ENCODE assay signal across 16 cellular contexts in the genomic region with DNA sequence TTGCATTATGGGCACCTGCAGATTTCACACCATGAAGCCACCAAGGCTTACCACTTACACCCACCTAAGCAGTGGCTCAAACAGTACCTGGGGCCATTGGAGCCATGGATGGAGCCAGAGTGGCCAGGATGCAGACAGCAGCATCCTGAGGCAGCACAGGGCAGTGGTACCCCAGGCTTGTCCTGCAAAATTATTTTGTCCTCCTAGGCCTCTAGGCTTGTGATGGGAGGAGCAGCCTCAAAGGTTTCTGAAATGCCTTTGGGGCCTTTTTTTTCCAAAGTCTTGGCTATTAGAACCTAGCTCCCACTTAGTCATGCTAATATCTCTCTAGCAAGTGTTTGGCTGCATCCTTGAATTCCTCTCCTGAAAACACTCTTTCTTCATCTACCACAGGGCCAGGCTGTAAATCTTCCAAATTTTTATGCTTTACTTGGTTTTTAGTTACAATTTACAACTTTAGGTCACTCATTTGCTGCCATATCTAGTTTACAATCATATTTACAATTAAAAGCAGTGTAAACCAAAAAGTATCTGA. TPM values are rescaled to one million over a fixed set of nuclear protein-coding genes. Genes with fewer than 3 reads are reported as not detected.
A peak's percentile ranks its signal among the peaks of the same experiment; 100 is the strongest.
DNase-seq lines count a peak whose midpoint lies in the region; ATAC-seq and TF ChIP-seq lines count a peak whose summit lies in the region.
"Had no signal": no experiment of that assay in that cellular context is flagged by ENCODE, and none has a peak within 500 bp of the region (broad histone marks: within the 10 kb centered on the region; RNA-seq: fewer than 3 reads in every experiment).

No MANE protein-coding gene starts in this region.

- H3K27ac ChIP-seq in HEK293 (ENCODE audit: extremely low read depth, low read depth, low read length), result no peak overlapping the region
- peak overlapping the region; percentile 96; the same call in 1 of the 2 replicates for H3K27ac ChIP-seq in VCaP
- no peak overlapping the region for H3K27ac ChIP-seq in neuronal stem cell (replicated peaks; ENCODE audit: low read length)
- H3K27ac ChIP-seq: BLaER1 treated with 17β-estradiol and CSF1 and Interleukin-3, amounts not matched to agents 10 nM and 100 nM; KMS-11 had no signal

- POLR2A ChIA-PET in HEK293 (lab: Yijun Ruan, JAX), result no interaction called here

- TF ChIP-seq CTCF in HEK293 (tag by site-specific recombination; IDR thresholded peaks at IDR 0.05) (no peak), VCaP (conservative IDR thresholded peaks at IDR 0.05) (no peak)

- CTCF ChIA-PET in HEK293 (lab: Yijun Ruan, JAX), result interaction anchor here (0.6 kb wide), 1 partner anchor 185 kb away, joined by 3 read pairs; no protein-coding TSS in a partner anchor

- no peak overlapping the region for H3K23ac ChIP-seq in neuronal stem cell (ENCODE audit: low read depth, low read length, poor library complexity)

- no peaks in the 10 kb centered on the region for H3K27me3 ChIP-seq in neuronal stem cell (ENCODE audit: control insufficient read depth in 3 of 3, insufficient read depth in 3 of 3, low read depth in 1 of 3, low read length in 3 of 3)
- H3K27me3 ChIP-seq: BLaER1 treated with 17β-estradiol and CSF1 and Interleukin-3, amounts not matched to agents 10 nM and 100 nM had no signal

- H4K8ac ChIP-seq in neuronal stem cell (ENCODE audit: low read depth, low read length), result no peak overlapping the region

- no peak overlapping the region for H2BK5ac ChIP-seq in neuronal stem cell (ENCODE audit: low read length)

- no peaks in the 10 kb centered on the region for H3K36me3 ChIP-seq in HEK293 (ENCODE audit: control insufficient read depth in 2 of 2, insufficient read depth in 1 of 2, low read length in 2 of 2)
- no peaks in the 10 kb centered on the region for H3K36me3 ChIP-seq in neuronal stem cell (replicated peaks in 1 of 2; ENCODE audit: control insufficient read depth in 2 of 2, insufficient read depth in 2 of 2, low read length in 2 of 2)

- no peaks in the 10 kb centered on the region; the same call in 1 of the 2 replicates for H3K4me1 ChIP-seq in HEK293 (ENCODE audit: control insufficient read depth, insufficient read depth, low read length)
- peaks cover 0 to 5% of the 10 kb centered on the region in 2 donors for H3K4me1 ChIP-seq in neuronal stem cell (ENCODE audit: control insufficient read depth in 2 of 2, insufficient read depth in 1 of 2, low read depth in 1 of 2, low read length in 2 of 2)

- peak overlapping the region; percentile 27 for H3K18ac ChIP-seq in neuronal stem cell (ENCODE audit: low read length)

- no peak overlapping the region for H2AFZ ChIP-seq in neuronal stem cell (ENCODE audit: low read length)

- H3K4ac ChIP-seq in neuronal stem cell (ENCODE audit: low read length), result no peak overlapping the region

- no peak overlapping the region for H2BK15ac ChIP-seq in neuronal stem cell (ENCODE audit: low read length)

- H3K9ac ChIP-seq in neuronal stem cell (ENCODE audit: low read depth, low read length, poor library complexity), result no peak overlapping the region
- H3K9ac ChIP-seq: BLaER1 treated with 17β-estradiol and CSF1 and Interleukin-3, amounts not matched to agents 10 nM and 100 nM; KMS-11 had no signal

- no peaks in the 10 kb centered on the region for H3K79me1 ChIP-seq in neuronal stem cell (ENCODE audit: low read depth, low read length)

- no peak overlapping the region for H4K91ac ChIP-seq in neuronal stem cell (ENCODE audit: low read depth, low read length, poor library complexity)

- no peak overlapping the region for H3K14ac ChIP-seq in neuronal stem cell (ENCODE audit: low read length)

- H2AK5ac ChIP-seq in neuronal stem cell (ENCODE audit: low read depth, low read length), result no peak overlapping the region

- H3K9me3 ChIP-seq in HEK293 (ENCODE audit: control insufficient read depth, insufficient read depth, low read depth, low read length), result no peaks in the 10 kb centered on the region
- H3K9me3 ChIP-seq in neuronal stem cell (replicated peaks in 1 of 2; ENCODE audit: control insufficient read depth in 2 of 2, insufficient read depth in 1 of 2, low read depth in 1 of 2, low read length in 2 of 2), result peaks cover 3% of the 10 kb centered on the region in 2 donors

- no peak overlapping the region for H2BK12ac ChIP-seq in neuronal stem cell (ENCODE audit: low read length)

- no peak overlapping the region for H2BK120ac ChIP-seq in neuronal stem cell (ENCODE audit: low read depth, low read length)

- ATAC-seq in GM21529 (IDR thresholded peaks at IDR 0.05; ENCODE audit: unreplicated experiment), result no peak
- ATAC-seq in HG03039 (IDR thresholded peaks at IDR 0.05; ENCODE audit: unreplicated experiment), result no peak
- ATAC-seq: HCT116 had no signal

- DNase-seq in EH (ENCODE audit: low read depth), result peak; percentile 39
- no peak for DNase-seq in neuronal stem cell (ENCODE audit: low spot score)
- no peak for DNase-seq in GM19240 (ENCODE audit: insufficient read length, low spot score)
- DNase-seq: AML-193; CD4-positive, CD25-positive, alpha-beta regulatory T cell; DMS 273 treated with DMSO at 0.1 percent for 48 hours; DMS79; EL had no signal

- H3K4me2 ChIP-seq in neuronal stem cell (ENCODE audit: insufficient read depth, low read length, poor library complexity, severe bottlenecking), result no peak overlapping the region
- H3K4me2 ChIP-seq: BLaER1 treated with 17β-estradiol and CSF1 and Interleukin-3, amounts not matched to agents 10 nM and 100 nM; KMS-11 had no signal

- H3K4me3 ChIP-seq in HEK293 (ENCODE audit: low read depth, low read length) (no peak overlapping the region), neuronal stem cell (ENCODE audit: low read length in 2 of 2) (peak overlapping the region in 1 of 2 donors; percentile 48)
- H3K4me3 ChIP-seq: BLaER1 treated with 17β-estradiol and CSF1 and Interleukin-3, amounts not matched to agents 10 nM and 100 nM had no signal

TF ChIP-seq in HEK293, 187 proteins besides CTCF, POLR2A, EP300 and RAD21:
- TF ChIP-seq GFI1B (tag by site-specific recombination; IDR thresholded peaks at IDR 0.05) (no peak), SETDB1 (IDR thresholded peaks at IDR 0.05; ENCODE audit: insufficient read length, low read length) (peak; percentile 85), ZNF677 (tag by site-specific recombination; IDR thresholded peaks at IDR 0.05) (no peak), ZBTB21 (tag by site-specific recombination; IDR thresholded peaks at IDR 0.05) (no peak), ZNF132 (tag by site-specific recombination; IDR thresholded peaks at IDR 0.05; ENCODE audit: borderline replicate concordance) (no peak), TRIM28 (IDR thresholded peaks at IDR 0.05; ENCODE audit: borderline replicate concordance, low read length) (peak; percentile 21; the same call in 1 of the 2 replicates), GLI2 (tag by site-specific recombination; IDR thresholded peaks at IDR 0.05; ENCODE audit: borderline replicate concordance, low read depth) (no peak), ZNF585B (tag by site-specific recombination; IDR thresholded peaks at IDR 0.05) (peak; percentile 84), ZNF596 (tag by site-specific recombination; IDR thresholded peaks at IDR 0.05) (no peak), ZSCAN16 (tag by site-specific recombination; IDR thresholded peaks at IDR 0.05) (no peak), ZEB2 (tag by site-specific recombination; IDR thresholded peaks at IDR 0.05) (no peak), ZNF366 (tag by site-specific recombination; conservative IDR thresholded peaks at IDR 0.05) (no peak), ZNF521 (tag by site-specific recombination; IDR thresholded peaks at IDR 0.05) (no peak), ZNF302 (tag by site-specific recombination; IDR thresholded peaks at IDR 0.05; ENCODE audit: low read depth) (no peak)

RNA-seq across cellular contexts. Expression of a gene that starts 15.7 kb away (rescaled TPM):
- polyA plus RNA-seq in neuronal stem cell (2013, experiment 1 of 2), result not detected
- 0.01 TPM for polyA plus RNA-seq in neuronal stem cell (2013, experiment 2 of 2)
- polyA plus RNA-seq: CD4-positive, CD25-positive, alpha-beta regulatory T cell; IgD-negative memory B cell had no signal
